Comparison of ENCODE assay signal across 1 cellular context in genomic region chr1:9549955-9550546, GRCh38.
TF ChIP-seq lines count a peak whose summit lies in the region.

No MANE protein-coding gene starts in this region.

TF ChIP-seq in HepG2, 621 proteins besides CTCF, POLR2A, EP300 and RAD21 (continued from another document and continues in another):
- TF ChIP-seq ZNF639 (CRISPR knock-in tag; conservative IDR thresholded peaks at IDR 0.05) (peak; percentile 56; the same call in 1 of the 2 replicates), SMYD3 (CRISPR knock-in tag; IDR thresholded peaks at IDR 0.05) (no peak), GLMP (CRISPR knock-in tag; IDR thresholded peaks at IDR 0.05; ENCODE audit: borderline replicate concordance) (no peak), TEF (CRISPR knock-in tag; IDR thresholded peaks at IDR 0.05) (no peak), ZFP41 (CRISPR knock-in tag; IDR thresholded peaks at IDR 0.05; ENCODE audit: borderline replicate concordance) (no peak), HNF1B (CRISPR knock-in tag; IDR thresholded peaks at IDR 0.05) (peak; percentile 72; the same call in 1 of the 2 replicates), SOX13 (IDR thresholded peaks at IDR 0.05) (peak; percentile 80), SOX13 (CRISPR knock-in tag; conservative IDR thresholded peaks at IDR 0.05 in 1 of 2, IDR thresholded peaks at IDR 0.05 in 1 of 2) (peak in 1 of 2 experiments; percentile 95; a peak in 2 of 4 replicates), ZNF557 (CRISPR knock-in tag; IDR thresholded peaks at IDR 0.05) (no peak), PREB (CRISPR knock-in tag; IDR thresholded peaks at IDR 0.05) (no peak), KDM6A (CRISPR knock-in tag; IDR thresholded peaks at IDR 0.05; ENCODE audit: low read depth) (peak; percentile 81), ZNF256 (CRISPR knock-in tag; conservative IDR thresholded peaks at IDR 0.05) (no peak), TAF15 (IDR thresholded peaks at IDR 0.05; ENCODE audit: low read depth, low read length, poor library complexity, severe bottlenecking) (no peak), ZNF281 (CRISPR knock-in tag; IDR thresholded peaks at IDR 0.05; ENCODE audit: borderline replicate concordance) (no peak; the same call in 1 of the 2 replicates), SRSF1 (optimal IDR thresholded peaks at IDR 0.05; ENCODE audit: low read depth, low read length) (no peak), ZBTB43 (CRISPR knock-in tag; conservative IDR thresholded peaks at IDR 0.05) (peak; percentile 90), ZNF572 (CRISPR knock-in tag; IDR thresholded peaks at IDR 0.05) (no peak), TEAD3 (CRISPR knock-in tag; optimal IDR thresholded peaks at IDR 0.05; ENCODE audit: borderline replicate concordance) (peak; percentile 97), ZMAT3 (CRISPR knock-in tag; conservative IDR thresholded peaks at IDR 0.05) (no peak; the same call in 1 of the 2 replicates), KDM3A (CRISPR knock-in tag; IDR thresholded peaks at IDR 0.05; ENCODE audit: low read depth) (peak; percentile 68; the same call in 1 of the 2 replicates), MED13 (CRISPR knock-in tag; IDR thresholded peaks at IDR 0.05) (peak; percentile 85), PRDM15 (CRISPR knock-in tag; IDR thresholded peaks at IDR 0.05) (no peak), FOXA3 (CRISPR knock-in tag; IDR thresholded peaks at IDR 0.05) (peak; percentile 97), SCMH1 (CRISPR knock-in tag; IDR thresholded peaks at IDR 0.05; ENCODE audit: borderline replicate concordance) (no peak), MLX (CRISPR knock-in tag; IDR thresholded peaks at IDR 0.05) (peak; percentile 95), ZNF282 (IDR thresholded peaks at IDR 0.05; ENCODE audit: partially characterized antibody) (no peak), MYPOP (CRISPR knock-in tag; IDR thresholded peaks at IDR 0.05) (no peak), TEAD2 (CRISPR knock-in tag; IDR thresholded peaks at IDR 0.05) (no peak), ZNF180 (CRISPR knock-in tag; IDR thresholded peaks at IDR 0.05; ENCODE audit: borderline replicate concordance, low read depth) (no peak), ZNF644 (CRISPR knock-in tag; IDR thresholded peaks at IDR 0.05; ENCODE audit: low read depth) (peak; percentile 84), ZNF20 (CRISPR knock-in tag; IDR thresholded peaks at IDR 0.05) (no peak), ZNF609 (CRISPR knock-in tag; IDR thresholded peaks at IDR 0.05; ENCODE audit: borderline replicate concordance) (peak; percentile 97)
